ENCODE assay signal across 17 cellular contexts in genomic region chr16:49600541-49600940, GRCh38.
DNase-seq lines count a peak whose midpoint lies in the region; TF ChIP-seq lines count a peak whose summit lies in the region.
"Had no signal": no experiment of that assay in that cellular context is flagged by ENCODE, and none has a peak within 500 bp of the region (broad histone marks: within the 10 kb centered on the region; RNA-seq: fewer than 3 reads in every experiment).

No MANE protein-coding gene starts in this region.

- DNase-seq in HEK293T (ENCODE audit: extremely low spot score) (no peak), chondrocyte (ENCODE audit: low spot score) (peak; percentile 51), mesenchymal stem cell (no peak), spleen (peak; percentile 64), GM19238 (ENCODE audit: insufficient read length, low spot score) (no peak), Caco-2 (no peak), NCI-H526 treated with DMSO at 0.1 percent for 48 hours (lab: John Stamatoyannopoulos, UW) (no peak)
- DNase-seq: DMS79; NCI-H1105; NCI-H2081; NCI-H2171 treated with DMSO at 0.1 percent for 48 hours; NCI-H446 treated with DMSO at 0.1 percent for 48 hours; NK-92 treated with Interleukin-12 subunit alpha and Interleukin-12 subunit beta, amount 100 ng/mL, for 24 hours; Peyer's patch had no signal

- CTCF ChIA-PET in HEK293T (lab: Yijun Ruan, JAX) (no interaction called here), Caco-2 (lab: Charles Lee) (no interaction called here)

- POLR2A ChIA-PET in HEK293T (lab: Yijun Ruan, JAX) = no interaction called here
- POLR2A ChIA-PET in Caco-2 (lab: Charles Lee) = no interaction called here

- no peaks in the 10 kb centered on the region for H3K36me3 Mint-ChIP-seq in chondrocyte (ENCODE audit: low read depth)
- H3K36me3 Mint-ChIP-seq in Caco-2 (ENCODE audit: insufficient read depth, unreplicated experiment) = no peaks in the 10 kb centered on the region
- H3K36me3 Mint-ChIP-seq: CD8-positive, alpha-beta T cell had no signal

- no TSS peak for BruUV-seq in Caco-2 (replicated peaks; lab: Mats Ljungman, UMichigan)

- H3K36me3 ChIP-seq in mesenchymal stem cell (ENCODE audit: control insufficient read depth in 1 of 2, insufficient read depth in 2 of 2, low read depth in 1 of 2, low read length in 2 of 2) = peaks cover 0 to 3% of the 10 kb centered on the region in 2 experiments
- H3K36me3 ChIP-seq in spleen = no peaks in the 10 kb centered on the region
- H3K36me3 ChIP-seq in Caco-2 (ENCODE audit: control insufficient read depth, insufficient read depth, low read length) = no peaks in the 10 kb centered on the region
- H3K36me3 ChIP-seq: BLaER1, Peyer's patch had no signal

- H3K4me1 Mint-ChIP-seq in chondrocyte (ENCODE audit: low read depth) (peaks cover 13% of the 10 kb centered on the region), Caco-2 (ENCODE audit: low read depth, unreplicated experiment) (no peaks in the 10 kb centered on the region)

- H3K4ac ChIP-seq in mesenchymal stem cell (ENCODE audit: low read depth in 1 of 2, low read length in 2 of 2) = no peak overlapping the region

- no peaks in the 10 kb centered on the region for H3K9me3 ChIP-seq in mesenchymal stem cell (ENCODE audit: control insufficient read depth, low read length)
- H3K9me3 ChIP-seq in spleen = no peaks in the 10 kb centered on the region
- H3K9me3 ChIP-seq in Caco-2 = no peaks in the 10 kb centered on the region
- H3K9me3 ChIP-seq: BLaER1, Peyer's patch had no signal

- H4K8ac ChIP-seq in mesenchymal stem cell (ENCODE audit: low read length) = no peak overlapping the region

- H3K27me3 ChIP-seq in mesenchymal stem cell (ENCODE audit: control insufficient read depth in 1 of 2, insufficient read depth in 1 of 2, low read length in 2 of 2) (peaks cover 4 to 15% of the 10 kb centered on the region in 2 experiments), spleen (replicated peaks in 1 of 7) (no peaks in the 10 kb centered on the region), Caco-2 (replicated peaks; ENCODE audit: control insufficient read depth, insufficient read depth, low read length) (peaks cover 4% of the 10 kb centered on the region)
- H3K27me3 ChIP-seq: BLaER1, Peyer's patch had no signal

- peaks cover 27% of the 10 kb centered on the region for H3K4me1 ChIP-seq in mesenchymal stem cell (ENCODE audit: control insufficient read depth, insufficient read depth, low read depth, low read length)
- H3K4me1 ChIP-seq in spleen = peaks cover 0 to 13% (median 9%) of the 10 kb centered on the region in 6 donors
- H3K4me1 ChIP-seq in Caco-2 = no peaks in the 10 kb centered on the region

- H3K4me2 ChIP-seq in mesenchymal stem cell (ENCODE audit: low read length, poor library complexity, severe bottlenecking) = no peak overlapping the region

- no peak overlapping the region for H3K23ac ChIP-seq in mesenchymal stem cell (ENCODE audit: low read length in 2 of 2)

- H3K4me3 Mint-ChIP-seq in chondrocyte (ENCODE audit: unreplicated experiment) = no peak overlapping the region
- no peak overlapping the region for H3K4me3 Mint-ChIP-seq in Caco-2 (ENCODE audit: unreplicated experiment)
- H3K4me3 Mint-ChIP-seq: CD8-positive, alpha-beta T cell had no signal

- no peak overlapping the region for H2AFZ ChIP-seq in mesenchymal stem cell (ENCODE audit: low read depth, low read length)

- H3K79me1 ChIP-seq in mesenchymal stem cell (replicated peaks; ENCODE audit: low read length, poor library complexity, severe bottlenecking) = no peaks in the 10 kb centered on the region

- TF ChIP-seq CTCF in chondrocyte (IDR thresholded peaks at IDR 0.05) (no peak), spleen (IDR thresholded peaks at IDR 0.05 in 8 of 11, conservative IDR thresholded peaks at IDR 0.05 in 3 of 11) (no peak), Caco-2 (IDR thresholded peaks at IDR 0.05; ENCODE audit: insufficient read depth in 1 of 2, low read depth in 1 of 2, low read length in 1 of 2, severe bottlenecking in 1 of 2, unreplicated experiment in 1 of 2) (no peak)

- H3K27ac ChIP-seq in mesenchymal stem cell (ENCODE audit: low read length, poor library complexity, severe bottlenecking) = no peak overlapping the region
- H3K27ac ChIP-seq in spleen = no peak overlapping the region
- H3K27ac ChIP-seq: BLaER1, Peyer's patch had no signal

- 32% methylated on average over 23 of the region's 23 CpGs for WGBS in mesenchymal stem cell
- 86 to 93% (median 89%) methylated on average over 23 of the region's 23 CpGs for WGBS in spleen, 5 donors

- H3K18ac ChIP-seq in mesenchymal stem cell (ENCODE audit: low read depth in 1 of 2, low read length in 2 of 2) = no peak overlapping the region

- no peak overlapping the region for H3K14ac ChIP-seq in mesenchymal stem cell (ENCODE audit: low read length in 2 of 2)

- H2BK120ac ChIP-seq in mesenchymal stem cell (ENCODE audit: low read depth, low read length) = no peak overlapping the region

- H3K9me3 Mint-ChIP-seq in chondrocyte (ENCODE audit: low read depth) (no peaks in the 10 kb centered on the region), Caco-2 (ENCODE audit: unreplicated experiment) (no peaks in the 10 kb centered on the region)
- H3K9me3 Mint-ChIP-seq: CD8-positive, alpha-beta T cell had no signal

- peak overlapping the region; percentile 16 for H4K91ac ChIP-seq in mesenchymal stem cell (ENCODE audit: low read length)

- no peak for TF ChIP-seq POLR2A in spleen (IDR thresholded peaks at IDR 0.05)

- no peak overlapping the region for H3K9ac ChIP-seq in mesenchymal stem cell (ENCODE audit: low read length)
- H3K9ac ChIP-seq: BLaER1 had no signal

- H3K27me3 Mint-ChIP-seq in chondrocyte (ENCODE audit: low read depth) = peaks cover 6% of the 10 kb centered on the region
- peaks cover 48% of the 10 kb centered on the region for H3K27me3 Mint-ChIP-seq in Caco-2 (ENCODE audit: insufficient read depth, unreplicated experiment)

- H2BK5ac ChIP-seq in mesenchymal stem cell (ENCODE audit: low read depth, low read length, poor library complexity, severe bottlenecking) = no peak overlapping the region

- intact Hi-C loops in spleen (cut with DNase I; ENCODE audit: low total_unique reads) (no loop called here), Caco-2 (cut with micrococcal nuclease; ENCODE audit: unreplicated experiment) (no loop called here)

- H3K4me3 ChIP-seq in mesenchymal stem cell (ENCODE audit: insufficient read depth in 1 of 2, low read depth in 1 of 2, low read length in 2 of 2) (no peak overlapping the region), spleen (no peak overlapping the region), Caco-2 (ENCODE audit: low read depth, low read length) (no peak overlapping the region)
- H3K4me3 ChIP-seq: BLaER1, K562, Peyer's patch had no signal

- no peak overlapping the region for H2BK15ac ChIP-seq in mesenchymal stem cell (ENCODE audit: low read depth, poor library complexity, severe bottlenecking)

- H2BK12ac ChIP-seq in mesenchymal stem cell (ENCODE audit: low read length in 2 of 2) = no peak overlapping the region

- peak overlapping the region; percentile 33 for H2AK5ac ChIP-seq in mesenchymal stem cell (ENCODE audit: low read length, severe bottlenecking)

- H3K27ac Mint-ChIP-seq in chondrocyte (ENCODE audit: unreplicated experiment) (no peak overlapping the region), Caco-2 (ENCODE audit: unreplicated experiment) (no peak overlapping the region)
- H3K27ac Mint-ChIP-seq: CD8-positive, alpha-beta T cell had no signal

TF ChIP-seq in HEK293T, 16 proteins besides CTCF, POLR2A, EP300 and RAD21:
- TF ChIP-seq FOXM1 (IDR thresholded peaks at IDR 0.05; ENCODE audit: borderline replicate concordance) (no peak), PKNOX1 (IDR thresholded peaks at IDR 0.05) (peak; percentile 68)

Comparison
In these comparisons a context has a peak if more than half of its experiments do, and no peak if none do; other contexts are left out.
1. DNase-seq: peak in chondrocyte (single experiment) and spleen (single experiment); none in HEK293T (single experiment), mesenchymal stem cell (single experiment), GM19238 (single experiment), Caco-2 (0 of 2) and NCI-H526 treated with DMSO at 0.1 percent for 48 hours (single experiment).